11 cellular contexts compared by ENCODE assay signal in genomic region chr3:197718904-197719303, GRCh38. TPM values are rescaled to one million over a fixed set of nuclear protein-coding genes. Genes with fewer than 3 reads are reported as not detected.
A peak's percentile ranks its signal among the peaks of the same experiment; 100 is the strongest.
DNase-seq lines count a peak whose midpoint lies in the region; ATAC-seq and TF ChIP-seq lines count a peak whose summit lies in the region.
"Had no signal": no experiment of that assay in that cellular context is flagged by ENCODE, and none has a peak within 500 bp of the region (broad histone marks: within the 10 kb centered on the region; RNA-seq: fewer than 3 reads in every experiment).

No MANE protein-coding gene starts in this region.

- H3K79me2 ChIP-seq in PC-3 (ENCODE audit: low read length) (peaks cover 14% of the 10 kb centered on the region), osteoblast (ENCODE audit: insufficient read depth, low read length) (peaks cover 45% of the 10 kb centered on the region)

- DNase-seq in EH (ENCODE audit: low read depth) (peak; percentile 88), PC-3 (peak; percentile 99), epithelial cell of proximal tubule (ENCODE audit: low read depth) (peak; percentile 97), osteoblast (ENCODE audit: insufficient read length, low spot score, missing footprints) (peak; percentile 67), right atrium auricular region (ENCODE audit: low spot score) (no peak)
- no peak for DNase-seq in T-helper 2 cell treated with Interferon-gamma antibody and Interleukin-4, amounts not matched to agents 5 μg/mL and 100 μg/mL, for 36 hours (ENCODE audit: low spot score)
- no peak for DNase-seq in activated CD4-positive, alpha-beta T cell treated with anti-CD3 and anti-CD28 coated beads for 1 hour
- DNase-seq: activated CD4-positive, alpha-beta T cell treated with anti-CD3 and anti-CD28 coated beads, Interleukin-2, amount 10 ng/mL, durations not matched to agents 24 days and 14 days; heart right ventricle had no signal

- no peaks in the 10 kb centered on the region for H3K9me2 ChIP-seq in PC-3 (replicated peaks; ENCODE audit: low read length)

- intact Hi-C loops in PC-3 (cut with micrococcal nuclease) = no loop called here

- peak overlapping the region; percentile 5; the same call in 1 of the 2 replicates for H2AFZ ChIP-seq in PC-3 (ENCODE audit: low read length)
- no peak overlapping the region for H2AFZ ChIP-seq in osteoblast (ENCODE audit: low read length)

- peak overlapping the region; percentile 51 for H3K4me2 ChIP-seq in PC-3 (ENCODE audit: low read length)
- no peak overlapping the region for H3K4me2 ChIP-seq in osteoblast (ENCODE audit: insufficient read depth, low read length)

- CTCF ChIA-PET in PC-3 (lab: Charles Lee) = no interaction called here

- peak overlapping the region; percentile 67 for H3K9ac ChIP-seq in PC-3 (ENCODE audit: low read length)

- H3K36me3 Mint-ChIP-seq in T-helper 2 cell treated with Interferon-gamma antibody and Interleukin-4, amounts not matched to agents 5 μg/mL and 100 μg/mL, for 36 hours (ENCODE audit: low read depth) = peaks cover 27% of the 10 kb centered on the region

- peaks cover 14% of the 10 kb centered on the region; the same call in 1 of the 2 replicates for H3K36me3 ChIP-seq in PC-3 (ENCODE audit: low read depth, low read length)
- peaks cover 3% of the 10 kb centered on the region for H3K36me3 ChIP-seq in osteoblast (ENCODE audit: insufficient read depth, low read length)
- H3K36me3 ChIP-seq in right atrium auricular region = peaks cover 17% of the 10 kb centered on the region

- POLR2A ChIA-PET in PC-3 (lab: Charles Lee; ENCODE audit: unreplicated experiment) = no interaction called here

- H3F3A ChIP-seq in PC-3 (ENCODE audit: low read length, unreplicated experiment) = no peaks in the 10 kb centered on the region

- no peaks in the 10 kb centered on the region for H3K27me3 ChIP-seq in PC-3 (ENCODE audit: low read length)
- no peaks in the 10 kb centered on the region for H3K27me3 ChIP-seq in osteoblast (ENCODE audit: insufficient read depth, low read length)
- H3K27me3 ChIP-seq in right atrium auricular region = no peaks in the 10 kb centered on the region
- H3K27me3 ChIP-seq: heart right ventricle, neutrophil had no signal

- peaks cover 7% of the 10 kb centered on the region; the same call in 1 of the 2 replicates for H3K9me3 ChIP-seq in PC-3 (ENCODE audit: low read length)
- no peaks in the 10 kb centered on the region for H3K9me3 ChIP-seq in osteoblast (ENCODE audit: low read depth, low read length)
- peaks cover 6 to 10% of the 10 kb centered on the region in 2 donors for H3K9me3 ChIP-seq in right atrium auricular region
- H3K9me3 ChIP-seq: neutrophil had no signal

- no peak overlapping the region for H3K27ac Mint-ChIP-seq in T-helper 2 cell treated with Interferon-gamma antibody and Interleukin-4, amounts not matched to agents 5 μg/mL and 100 μg/mL, for 36 hours
- H3K27ac Mint-ChIP-seq: activated CD4-positive, alpha-beta T cell treated with anti-CD3 and anti-CD28 coated beads, Interleukin-2, amount 10 ng/mL, durations not matched to agents 24 days and 14 days had no signal

- no peaks in the 10 kb centered on the region for H3K27me3 Mint-ChIP-seq in T-helper 2 cell treated with Interferon-gamma antibody and Interleukin-4, amounts not matched to agents 5 μg/mL and 100 μg/mL, for 36 hours (ENCODE audit: low read depth)
- H3K27me3 Mint-ChIP-seq: activated CD4-positive, alpha-beta T cell treated with anti-CD3 and anti-CD28 coated beads, Interleukin-2, amount 10 ng/mL, durations not matched to agents 24 days and 14 days had no signal

- H3K4me3 ChIP-seq in PC-3 (ENCODE audit: low read length) (no peak overlapping the region), epithelial cell of proximal tubule (ENCODE audit: low read depth, low read length) (no peak overlapping the region), osteoblast (ENCODE audit: insufficient read depth, low read length) (no peak overlapping the region), right atrium auricular region (no peak overlapping the region)
- H3K4me3 ChIP-seq: heart right ventricle had no signal

- H3K4me1 Mint-ChIP-seq in T-helper 2 cell treated with Interferon-gamma antibody and Interleukin-4, amounts not matched to agents 5 μg/mL and 100 μg/mL, for 36 hours (ENCODE audit: low read depth) = peaks cover 3% of the 10 kb centered on the region

- H3K9me3 Mint-ChIP-seq in T-helper 2 cell treated with Interferon-gamma antibody and Interleukin-4, amounts not matched to agents 5 μg/mL and 100 μg/mL, for 36 hours = peaks cover 12% of the 10 kb centered on the region

- TF ChIP-seq CTCF in PC-3 (conservative IDR thresholded peaks at IDR 0.05; ENCODE audit: low read depth, low read length) = no peak
- TF ChIP-seq CTCF in epithelial cell of proximal tubule (conservative IDR thresholded peaks at IDR 0.05; ENCODE audit: low read depth, low read length) = no peak
- TF ChIP-seq CTCF in osteoblast (IDR thresholded peaks at IDR 0.05; ENCODE audit: extremely low read depth, low read depth, low read length) = no peak
- no peak for TF ChIP-seq CTCF in right atrium auricular region (IDR thresholded peaks at IDR 0.05)

- H3K4me3 Mint-ChIP-seq in T-helper 2 cell treated with Interferon-gamma antibody and Interleukin-4, amounts not matched to agents 5 μg/mL and 100 μg/mL, for 36 hours = no peak overlapping the region
- H3K4me3 Mint-ChIP-seq: activated CD4-positive, alpha-beta T cell treated with anti-CD3 and anti-CD28 coated beads, Interleukin-2, amount 10 ng/mL, durations not matched to agents 24 days and 14 days had no signal

- ATAC-seq in PC-3 (peak; percentile 99), HG03565 (IDR thresholded peaks at IDR 0.05; ENCODE audit: unreplicated experiment) (no peak)

- H3K27ac ChIP-seq in PC-3 (ENCODE audit: low read length) = peak overlapping the region; percentile 92
- peak overlapping the region; percentile 73 for H3K27ac ChIP-seq in osteoblast (ENCODE audit: low read depth, low read length)
- H3K27ac ChIP-seq in right atrium auricular region = no peak overlapping the region
- H3K27ac ChIP-seq: neutrophil had no signal

- peaks cover 23% of the 10 kb centered on the region for H3K4me1 ChIP-seq in PC-3 (ENCODE audit: insufficient read depth, low read length)
- peaks cover 10% of the 10 kb centered on the region for H3K4me1 ChIP-seq in osteoblast (ENCODE audit: insufficient read depth, low read length)
- peaks cover 0 to under 1% of the 10 kb centered on the region in 2 donors for H3K4me1 ChIP-seq in right atrium auricular region

- no TSS peak for BruUV-seq in PC-3 (replicated peaks; lab: Mats Ljungman, UMichigan)

- H4K20me1 ChIP-seq in PC-3 (ENCODE audit: low read length) = no peaks in the 10 kb centered on the region
- no peaks in the 10 kb centered on the region for H4K20me1 ChIP-seq in osteoblast (ENCODE audit: insufficient read depth, low read length)

RNA-seq across cellular contexts. Expression of gene RUBCN, which starts 17.8 kb away (rescaled TPM):
- 24.5 and 32.9 TPM in 2 replicates for total RNA-seq in PC-3 (2014; rRNA removed)
- 24.6 and 42.0 TPM in 2 replicates for total RNA-seq in epithelial cell of proximal tubule
- 19.7 and 23.2 TPM in 2 replicates for total RNA-seq in osteoblast
- total RNA-seq in right atrium auricular region = 10 to 100 TPM; 32.3 to 32.7 TPM

RNA-seq across cellular contexts. Expression of gene FYTTD1, which starts 30.8 kb away (rescaled TPM):
- 54.6 and 85.4 TPM in 2 replicates for total RNA-seq in PC-3 (2014; rRNA removed)
- total RNA-seq in epithelial cell of proximal tubule = 21.0 and 26.0 TPM in 2 replicates
- 41.3 and 42.0 TPM in 2 replicates for total RNA-seq in osteoblast
- total RNA-seq in right atrium auricular region = 10 to 100 TPM; 39.9 to 61.8 TPM

Comparison
In these comparisons a context has a peak if more than half of its experiments do, and no peak if none do; other contexts are left out.
1. DNase-seq: peak in EH (single experiment), PC-3 (single experiment), epithelial cell of proximal tubule (single experiment) and osteoblast (single experiment); none in T-helper 2 cell treated with Interferon-gamma antibody and Interleukin-4, amounts not matched to agents 5 μg/mL and 100 μg/mL, for 36 hours (single experiment), right atrium auricular region (single experiment) and activated CD4-positive, alpha-beta T cell treated with anti-CD3 and anti-CD28 coated beads for 1 hour (single experiment).
2. H3K27ac ChIP-seq: peak in PC-3 (single experiment) and osteoblast (single experiment); none in right atrium auricular region (0 of 2).